In genomic region chr5:138544171-138545134, GRCh38 we compare ENCODE assay signal across 1 cellular context.
TF ChIP-seq lines count a peak whose summit lies in the region.

No MANE protein-coding gene starts in this region.

TF ChIP-seq in GM23338, 12 proteins besides CTCF, POLR2A, EP300 and RAD21 (continued from another document):
- no peak for TF ChIP-seq ZNF462 (CRISPR knock-in tag; IDR thresholded peaks at IDR 0.05)
- no peak for TF ChIP-seq EZH2 (IDR thresholded peaks at IDR 0.05; ENCODE audit: low read depth, unreplicated experiment)
- TF ChIP-seq STAT1 (IDR thresholded peaks at IDR 0.05; ENCODE audit: unreplicated experiment) = no peak
- no peak for TF ChIP-seq JUNB (IDR thresholded peaks at IDR 0.05; ENCODE audit: unreplicated experiment)
- no peak for TF ChIP-seq CREB1 (CRISPR knock-in tag; IDR thresholded peaks at IDR 0.05; ENCODE audit: low read depth)
- no peak for TF ChIP-seq POLR2AphosphoS5 (IDR thresholded peaks at IDR 0.05; ENCODE audit: low read depth)
- no peak for TF ChIP-seq ZNF331 (CRISPR knock-in tag; IDR thresholded peaks at IDR 0.05; ENCODE audit: low read depth)
- no peak for TF ChIP-seq ZNF114 (CRISPR knock-in tag; IDR thresholded peaks at IDR 0.05)
- no peak for TF ChIP-seq REST (IDR thresholded peaks at IDR 0.05; ENCODE audit: unreplicated experiment)
- TF ChIP-seq ETS1 (IDR thresholded peaks at IDR 0.05) = no peak
- no peak for TF ChIP-seq NANOG (IDR thresholded peaks at IDR 0.05; ENCODE audit: borderline replicate concordance)
